9 cellular contexts compared by ENCODE assay signal in genomic region chr2:96163768-96164429, GRCh38. TPM values are rescaled to one million over a fixed set of nuclear protein-coding genes. Genes with fewer than 3 reads are reported as not detected.
DNase-seq lines count a peak whose midpoint lies in the region; ATAC-seq and TF ChIP-seq lines count a peak whose summit lies in the region.
"Had no signal": no experiment of that assay in that cellular context is flagged by ENCODE, and none has a peak within 500 bp of the region (broad histone marks: within the 10 kb centered on the region; RNA-seq: fewer than 3 reads in every experiment).

No MANE protein-coding gene starts in this region.

- H3K9me3 Mint-ChIP-seq in activated T-cell treated with anti-CD3 and anti-CD28 coated beads, Interleukin-2, amount 50 U/mL, for 24 hours, result peaks cover 7% of the 10 kb centered on the region
- peaks cover 9% of the 10 kb centered on the region for H3K9me3 Mint-ChIP-seq in nephron progenitor cell

- H3K4me3 Mint-ChIP-seq in activated T-cell treated with anti-CD3 and anti-CD28 coated beads, Interleukin-2, amount 50 U/mL, for 24 hours, result peak overlapping the region; percentile 75
- no peak overlapping the region for H3K4me3 Mint-ChIP-seq in nephron progenitor cell

- no peak for ATAC-seq in Right ventricle myocardium inferior
- peak; percentile 52 for ATAC-seq in HG03378 (IDR thresholded peaks at IDR 0.05; ENCODE audit: unreplicated experiment)
- ATAC-seq: body of pancreas had no signal

- H3K27ac Mint-ChIP-seq in activated T-cell treated with anti-CD3 and anti-CD28 coated beads, Interleukin-2, amount 50 U/mL, for 24 hours, result peak overlapping the region; percentile 99
- H3K27ac Mint-ChIP-seq in nephron progenitor cell, result peak overlapping the region; percentile 54

- intact Hi-C loops in cardiac septum (cut with DNase I), result no loop called here
- intact Hi-C loops in Right ventricle myocardium inferior (cut with DNase I), result no loop called here

- peaks cover 5% of the 10 kb centered on the region for H3K36me3 Mint-ChIP-seq in activated T-cell treated with anti-CD3 and anti-CD28 coated beads, Interleukin-2, amount 50 U/mL, for 24 hours (ENCODE audit: low read depth)
- no peaks in the 10 kb centered on the region for H3K36me3 Mint-ChIP-seq in nephron progenitor cell (ENCODE audit: low read depth)

- TF ChIP-seq CTCF in nephron progenitor cell (IDR thresholded peaks at IDR 0.05), result no peak

- H3K4me1 Mint-ChIP-seq in activated T-cell treated with anti-CD3 and anti-CD28 coated beads, Interleukin-2, amount 50 U/mL, for 24 hours (ENCODE audit: low read depth), result peaks cover 83% of the 10 kb centered on the region
- H3K4me1 Mint-ChIP-seq in nephron progenitor cell, result peaks cover 44% of the 10 kb centered on the region

- H3K27me3 Mint-ChIP-seq in activated T-cell treated with anti-CD3 and anti-CD28 coated beads, Interleukin-2, amount 50 U/mL, for 24 hours, result no peaks in the 10 kb centered on the region
- H3K27me3 Mint-ChIP-seq in nephron progenitor cell (ENCODE audit: low read depth, poor library complexity), result peaks cover 21% of the 10 kb centered on the region

- DNase-seq in cardiac septum (ENCODE audit: low spot score), result peak; percentile 70
- DNase-seq in Right ventricle myocardium inferior (ENCODE audit: missing footprints), result no peak
- DNase-seq in activated T-cell treated with anti-CD3 and anti-CD28 coated beads, Interleukin-2, amount 50 U/mL, for 24 hours, result peak; percentile 91
- peak; percentile 8 for DNase-seq in nephron progenitor cell
- DNase-seq in cerebellar cortex (ENCODE audit: low spot score), result no peak
- DNase-seq in SHP77 treated with DMSO at 0.1 percent for 48 hours (lab: John Stamatoyannopoulos, UW), result no peak
- DNase-seq in OCI-M2 (lab: John Stamatoyannopoulos, UW; ENCODE audit: unreplicated experiment), result no peak

RNA-seq across cellular contexts. Expression of gene DUSP2, which starts 18.7 kb away (rescaled TPM):
- 1.3 TPM for total RNA-seq in cardiac septum
- 1.3 TPM for total RNA-seq in Right ventricle myocardium inferior

RNA-seq across cellular contexts. Expression of gene ASTL, which starts 25.6 kb away (rescaled TPM):
- total RNA-seq in cardiac septum (not detected), Right ventricle myocardium inferior (not detected)
- total RNA-seq: body of pancreas had no signal

RNA-seq across cellular contexts. Expression of gene STARD7, which starts 44.7 kb away (rescaled TPM):
- 142 TPM for total RNA-seq in cardiac septum
- 194 TPM for total RNA-seq in Right ventricle myocardium inferior

RNA-seq across cellular contexts. Expression of gene ADRA2B, which starts 47.5 kb away (rescaled TPM):
- total RNA-seq in cardiac septum, result 5.5 TPM
- total RNA-seq in Right ventricle myocardium inferior, result 6.9 TPM

Comparison
In these comparisons a context has a peak if more than half of its experiments do, and no peak if none do; other contexts are left out.
1. DNase-seq: peak in cardiac septum (single experiment), activated T-cell treated with anti-CD3 and anti-CD28 coated beads, Interleukin-2, amount 50 U/mL, for 24 hours (single experiment) and nephron progenitor cell (single experiment); none in Right ventricle myocardium inferior (single experiment), cerebellar cortex (single experiment), SHP77 treated with DMSO at 0.1 percent for 48 hours (single experiment) and OCI-M2 (single experiment).